Comparison of ENCODE assay signal across 15 cellular contexts in the genomic region with DNA sequence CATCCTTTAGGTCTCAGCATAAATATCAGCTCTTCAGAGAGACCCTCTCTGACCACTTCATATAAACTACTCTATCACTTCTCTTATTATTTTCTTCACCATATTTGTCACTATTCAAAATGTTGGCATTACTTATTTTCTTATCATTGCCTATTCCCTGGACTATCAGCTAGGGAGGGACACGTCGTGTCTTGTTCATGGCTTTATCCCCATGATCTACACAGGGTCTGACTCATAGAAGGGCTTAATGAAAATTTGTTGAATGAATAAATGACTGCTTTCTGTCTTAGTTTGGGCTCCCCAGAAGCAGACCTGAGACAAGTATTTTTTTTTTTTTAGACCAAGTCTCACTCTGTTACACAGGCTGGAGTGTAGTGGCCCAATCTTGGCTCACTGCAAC.
"Had no signal": no experiment of that assay in that cellular context is flagged by ENCODE, and none has a peak within 500 bp of the region (broad histone marks: within the 10 kb centered on the region; RNA-seq: fewer than 3 reads in every experiment).

No MANE protein-coding gene starts in this region.

- DNase-seq: activated CD4-positive, alpha-beta T cell treated with anti-CD3 and anti-CD28 coated beads, Interleukin-2, amount 50 U/mL, for 1 hour; activated CD8-positive, alpha-beta memory T cell treated with anti-CD3 and anti-CD28 coated beads for 24 hours; activated naive CD4-positive, alpha-beta T cell; activated naive CD8-positive, alpha-beta T cell treated with anti-CD3 and anti-CD28 coated beads, Interleukin-2, amount 50 U/mL, for 24 hours; foreskin fibroblast; glutamatergic neuron; hypothalamus; pancreas; stimulated activated CD4-positive, alpha-beta T cell treated with anti-CD3 and anti-CD28 coated beads, Interleukin-12 subunit alpha, Interleukin-12 subunit beta, amount 100 ng/mL, for 4 hours; stimulated activated CD4-positive, alpha-beta T cell treated with anti-CD3 and anti-CD28 coated beads, Interleukin-2, amount 100 ng/mL, for 24 hours; tibial artery had no signal

- H3K27ac Mint-ChIP-seq: activated naive CD8-positive, alpha-beta T cell treated with anti-CD3 and anti-CD28 coated beads, Interleukin-2, amount 50 U/mL, for 24 hours had no signal

- H3K9me3 Mint-ChIP-seq: activated naive CD8-positive, alpha-beta T cell treated with anti-CD3 and anti-CD28 coated beads, Interleukin-2, amount 50 U/mL, for 24 hours had no signal

- H3K27me3 Mint-ChIP-seq: activated naive CD8-positive, alpha-beta T cell treated with anti-CD3 and anti-CD28 coated beads, Interleukin-2, amount 50 U/mL, for 24 hours had no signal

- H3K4me3 Mint-ChIP-seq: activated naive CD8-positive, alpha-beta T cell treated with anti-CD3 and anti-CD28 coated beads, Interleukin-2, amount 50 U/mL, for 24 hours had no signal

- H3K9me3 ChIP-seq: ascending aorta, pancreas, tibial artery, vagina had no signal

- H3K27ac ChIP-seq: ascending aorta, pancreas, tibial artery, vagina had no signal

- H3K36me3 ChIP-seq: pancreas had no signal

- ATAC-seq: activated CD4-positive, CD25-positive, alpha-beta regulatory T cell treated with anti-CD3 and anti-CD28 coated beads, Interleukin-2, amount 50 U/mL, for 24 hours; activated naive CD8-positive, alpha-beta T cell treated with anti-CD3 and anti-CD28 coated beads, Interleukin-2, amount 50 U/mL, for 24 hours; pancreas had no signal

- H3K4me3 ChIP-seq: ascending aorta, pancreas, tibial artery, vagina had no signal

- H3K27me3 ChIP-seq: ascending aorta, pancreas, tibial artery, vagina had no signal

- FAIRE-seq: colon, pancreas had no signal
